In the genomic region with DNA sequence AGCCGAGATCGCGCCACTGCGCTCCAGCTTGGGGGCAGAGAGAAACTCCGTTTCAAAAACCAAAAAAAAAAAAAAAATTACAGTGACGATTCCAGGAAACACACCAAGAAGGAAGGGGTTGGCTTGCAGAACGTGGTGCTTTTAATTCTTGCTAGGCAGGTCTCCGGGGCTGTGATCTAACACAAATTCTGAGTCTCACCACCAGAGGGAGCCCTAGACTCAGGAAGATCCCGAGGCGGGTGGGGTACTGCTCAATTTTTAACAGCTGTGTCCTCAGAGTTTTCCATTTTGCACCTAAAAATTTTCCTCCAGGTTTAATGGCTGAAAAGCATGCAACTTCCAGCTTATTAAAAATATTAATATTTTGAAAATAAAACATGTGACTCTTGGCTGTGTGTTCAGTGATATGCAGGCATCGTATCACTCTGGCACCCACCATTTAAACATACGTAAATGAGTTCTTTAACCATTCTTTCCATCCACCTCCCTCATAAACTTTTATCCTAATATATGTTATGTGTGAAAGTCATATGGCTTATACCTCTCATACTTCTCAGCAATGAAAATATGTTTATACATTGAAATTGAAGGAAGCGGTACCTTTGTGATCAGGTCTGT, we compare ENCODE assay signal across 8 cellular contexts. TPM values are rescaled to one million over a fixed set of nuclear protein-coding genes. Genes with fewer than 3 reads are reported as not detected.
DNase-seq lines count a peak whose midpoint lies in the region; ATAC-seq lines count a peak whose summit lies in the region.

No MANE protein-coding gene starts in this region.

- DNase-seq in DMS53 (lab: John Stamatoyannopoulos, UW) (peak; percentile 87), NCI-H526 (lab: John Stamatoyannopoulos, UW) (peak; percentile 45 to 78), ecto neural progenitor cell (ENCODE audit: low spot score) (peak; percentile 71), lung microvascular endothelial cell (ENCODE audit: low read depth in 2 of 2) (peak; percentile 63 to 71)
- DNase-seq in activated CD4-positive, alpha-beta T cell treated with anti-CD3 and anti-CD28 coated beads, Interleukin-2, amount 50 U/mL, for 48 hours = peak; percentile 69 to 80
- peak; percentile 40 to 45 for DNase-seq in stimulated activated CD8-positive, alpha-beta memory T cell treated with anti-CD3 and anti-CD28 coated beads, Interleukin-15, amount 100 ng/mL, for 48 hours (ENCODE audit: low read depth in 2 of 2)

- ATAC-seq in HG02623 (IDR thresholded peaks at IDR 0.05; ENCODE audit: unreplicated experiment) (peak; percentile 53), HG03457 (IDR thresholded peaks at IDR 0.05; ENCODE audit: unreplicated experiment) (no peak)

RNA-seq across cellular contexts. Expression of a gene that starts 26.5 kb away (rescaled TPM):
- 27.0 and 31.2 TPM in 2 replicates for total RNA-seq in lung microvascular endothelial cell
